Comparison of ENCODE assay signal across 18 cellular contexts in the genomic region with DNA sequence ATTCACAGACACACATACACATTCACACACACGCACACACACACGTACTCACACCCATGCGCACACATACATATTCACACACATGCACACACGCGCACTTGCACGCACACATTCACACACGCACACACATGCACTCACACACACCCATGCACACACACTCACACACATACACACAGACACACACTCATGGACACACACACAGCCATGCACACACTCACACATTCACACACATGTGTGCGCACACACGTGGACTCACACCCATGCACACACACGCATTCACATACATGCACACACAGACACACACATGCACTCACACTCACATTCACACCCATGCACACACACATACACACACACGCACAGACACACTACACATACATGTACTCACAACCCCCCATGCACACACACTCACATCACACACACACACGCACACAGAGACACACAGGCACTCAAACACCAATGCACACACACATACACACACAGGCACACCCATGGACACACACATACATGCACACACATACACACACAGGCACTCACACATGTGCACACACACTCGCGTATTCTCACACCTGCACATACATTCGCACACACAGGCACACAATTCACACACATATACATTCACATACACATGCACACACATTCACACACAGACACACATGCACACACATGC.
"Had no signal": no experiment of that assay in that cellular context is flagged by ENCODE, and none has a peak within 500 bp of the region (broad histone marks: within the 10 kb centered on the region; RNA-seq: fewer than 3 reads in every experiment).

No MANE protein-coding gene starts in this region.

- FAIRE-seq: islet of Langerhans had no signal

- ATAC-seq: activated CD4-positive, CD25-positive, alpha-beta regulatory T cell treated with anti-CD3 and anti-CD28 coated beads, Interleukin-2, amount 50 U/mL, for 24 hours; foreskin keratinocyte; left cardiac atrium; stimulated activated naive CD8-positive, alpha-beta T cell treated with anti-CD3 and anti-CD28 coated beads, Interleukin-15, amount 100 ng/mL, for 72 hours had no signal

- H3K27me3 ChIP-seq: colonic mucosa had no signal

- H3K9me3 ChIP-seq: colonic mucosa, lower lobe of right lung had no signal

- H3K27ac ChIP-seq: colonic mucosa, epithelial cell of prostate, foreskin keratinocyte, lower lobe of right lung, skin epidermis had no signal

- H3K4me1 ChIP-seq: colonic mucosa, foreskin keratinocyte, lower lobe of right lung had no signal

- H3K4me3 ChIP-seq: colonic mucosa, lower lobe of right lung, skin epidermis had no signal

- DNase-seq: activated CD4-positive, alpha-beta T cell treated with anti-CD3 and anti-CD28 coated beads, Interleukin-2, amount 50 U/mL, for 1 hour; activated naive CD8-positive, alpha-beta T cell treated with anti-CD3 and anti-CD28 coated beads for 36 hours; amniotic stem cell; caudate nucleus; foreskin keratinocyte; hippocampal formation; left cardiac atrium; lower lobe of right lung; nephron progenitor cell; occipital lobe; stimulated activated naive CD8-positive, alpha-beta T cell treated with anti-CD3 and anti-CD28 coated beads, Interleukin-15, amount 100 ng/mL, for 72 hours; T-helper 1 cell; T-helper 9 cell had no signal

- H3K36me3 ChIP-seq: colonic mucosa, lower lobe of right lung had no signal
